21 cellular contexts compared by ENCODE assay signal in the genomic region with DNA sequence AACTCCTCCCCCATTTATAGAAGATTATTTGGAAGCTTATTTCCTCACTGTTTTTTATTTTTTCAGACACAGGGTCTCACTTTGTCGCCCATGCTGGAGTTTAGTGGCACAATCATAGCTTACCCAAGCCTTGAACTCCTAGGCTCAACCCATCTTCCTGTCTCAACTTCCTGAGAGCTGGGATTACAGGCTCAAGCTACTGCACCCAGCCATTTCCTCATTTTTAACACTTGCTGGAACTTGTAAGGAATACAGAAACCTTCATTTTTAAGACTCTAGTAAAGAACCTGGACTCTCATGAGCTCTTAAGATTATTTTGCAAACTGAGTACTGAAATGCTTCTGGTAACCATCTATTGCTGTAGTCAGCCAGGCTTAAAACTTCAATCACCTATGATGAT. TPM values are rescaled to one million over a fixed set of nuclear protein-coding genes. Genes with fewer than 3 reads are reported as not detected.
A peak's percentile ranks its signal among the peaks of the same experiment; 100 is the strongest.
DNase-seq lines count a peak whose midpoint lies in the region; ATAC-seq and TF ChIP-seq lines count a peak whose summit lies in the region.
"Had no signal": no experiment of that assay in that cellular context is flagged by ENCODE, and none has a peak within 500 bp of the region (broad histone marks: within the 10 kb centered on the region; RNA-seq: fewer than 3 reads in every experiment).

No MANE protein-coding gene starts in this region.

- H3K27ac Mint-ChIP-seq in MCF 10A (ENCODE audit: low read depth, unreplicated experiment) = peak overlapping the region; percentile 4

- H3K9me3 Mint-ChIP-seq in MCF 10A (ENCODE audit: unreplicated experiment) = peaks cover 11% of the 10 kb centered on the region
- H3K9me3 Mint-ChIP-seq: activated T-helper 2 cell treated with anti-CD3 and anti-CD28 coated beads, Interferon-gamma antibody, Interleukin-2, Interleukin-4, amounts not matched to agents 10 μg/mL and 5 μg/mL and 100 μg/mL, durations not matched to agents 14 hours and 24 hours and 36 hours; stimulated activated naive CD8-positive, alpha-beta T cell treated with anti-CD3 and anti-CD28 coated beads, Interleukin-15, Interleukin-2, amounts not matched to agents 100 ng/mL and 50 ng/mL, for 24 hours had no signal

- TF ChIP-seq EP300 in gastroesophageal sphincter (IDR thresholded peaks at IDR 0.05) = no peak

- POLR2A ChIA-PET in MCF 10A (lab: Yijun Ruan, JAX) = interaction anchor here (0.8 to 2.0 kb wide), 7 partner anchors 8 to 63 kb away, joined by 3 to 5 read pairs (median 4); no protein-coding TSS in a partner anchor

- H3K4me3 Mint-ChIP-seq in MCF 10A (ENCODE audit: unreplicated experiment) = no peak overlapping the region
- H3K4me3 Mint-ChIP-seq: stimulated activated naive CD8-positive, alpha-beta T cell treated with anti-CD3 and anti-CD28 coated beads, Interleukin-15, Interleukin-2, amounts not matched to agents 100 ng/mL and 50 ng/mL, for 24 hours had no signal

- TF ChIP-seq POLR2A in breast epithelium (IDR thresholded peaks at IDR 0.05) (no peak), gastroesophageal sphincter (IDR thresholded peaks at IDR 0.05) (no peak)

- TF ChIP-seq CTCF in MCF 10A (IDR thresholded peaks at IDR 0.05; ENCODE audit: unreplicated experiment) (no peak), breast epithelium (IDR thresholded peaks at IDR 0.05) (no peak), RWPE2 (IDR thresholded peaks at IDR 0.05; ENCODE audit: poor library complexity, severe bottlenecking) (no peak), gastroesophageal sphincter (IDR thresholded peaks at IDR 0.05) (no peak), upper lobe of right lung (IDR thresholded peaks at IDR 0.05) (no peak)

- peaks cover 0 to 22% of the 10 kb centered on the region in 2 donors for H3K4me1 ChIP-seq in breast epithelium
- peaks cover 46% of the 10 kb centered on the region for H3K4me1 ChIP-seq in RWPE2 (ENCODE audit: insufficient read depth, poor library complexity, severe bottlenecking)
- peaks cover 32 to 100% (median 41%) of the 10 kb centered on the region in 3 donors for H3K4me1 ChIP-seq in gastroesophageal sphincter
- peaks cover 90% of the 10 kb centered on the region for H3K4me1 ChIP-seq in upper lobe of right lung

- no TSS peak for BruUV-seq in MCF 10A (replicated peaks; lab: Mats Ljungman, UMichigan)

- no peaks in the 10 kb centered on the region for H3K36me3 ChIP-seq in breast epithelium
- peaks cover 14% of the 10 kb centered on the region for H3K36me3 ChIP-seq in RWPE2 (ENCODE audit: low read depth)
- no peaks in the 10 kb centered on the region for H3K36me3 ChIP-seq in gastroesophageal sphincter
- H3K36me3 ChIP-seq in upper lobe of right lung = no peaks in the 10 kb centered on the region
- H3K36me3 ChIP-seq: HAP-1, pancreas had no signal

- no peak overlapping the region for H3K4me3 ChIP-seq in breast epithelium
- H3K4me3 ChIP-seq in RWPE2 (ENCODE audit: severe bottlenecking) = no peak overlapping the region
- no peak overlapping the region for H3K4me3 ChIP-seq in gastroesophageal sphincter
- H3K4me3 ChIP-seq in upper lobe of right lung = no peak overlapping the region
- H3K4me3 ChIP-seq: dorsolateral prefrontal cortex, HAP-1, pancreas, skin epidermis had no signal

- intact Hi-C loops in MCF 10A (cut with micrococcal nuclease) = no loop called here
- intact Hi-C loops in breast epithelium (cut with DNase I; ENCODE audit: low total_unique reads) = no loop called here
- intact Hi-C loops in upper lobe of right lung (cut with DNase I) = no loop called here

- H3K36me3 Mint-ChIP-seq in MCF 10A (ENCODE audit: insufficient read depth, unreplicated experiment) = peaks cover 29% of the 10 kb centered on the region

- 75 to 80% methylated on average over 1 of the region's 1 CpG for WGBS in gastroesophageal sphincter (ENCODE audit: low coverage in 1 of 2), 2 donors

- no peaks in the 10 kb centered on the region for H3K27me3 Mint-ChIP-seq in MCF 10A (ENCODE audit: insufficient read depth, unreplicated experiment)
- H3K27me3 Mint-ChIP-seq: stimulated activated naive CD8-positive, alpha-beta T cell treated with anti-CD3 and anti-CD28 coated beads, Interleukin-15, Interleukin-2, amounts not matched to agents 100 ng/mL and 50 ng/mL, for 24 hours had no signal

- no peaks in the 10 kb centered on the region for H3K27me3 ChIP-seq in breast epithelium
- no peaks in the 10 kb centered on the region for H3K27me3 ChIP-seq in RWPE2 (ENCODE audit: insufficient read depth, poor library complexity, severe bottlenecking)
- H3K27me3 ChIP-seq in gastroesophageal sphincter = no peaks in the 10 kb centered on the region
- H3K27me3 ChIP-seq in upper lobe of right lung = no peaks in the 10 kb centered on the region
- H3K27me3 ChIP-seq: dorsolateral prefrontal cortex, pancreas had no signal

- H3K27ac ChIP-seq in breast epithelium (no peak overlapping the region), RWPE2 (ENCODE audit: poor library complexity, severe bottlenecking) (peak overlapping the region; percentile 22), gastroesophageal sphincter (peak overlapping the region in 3 of 4 donors; percentile 12 to 37 (median 29)), upper lobe of right lung (no peak overlapping the region)
- H3K27ac ChIP-seq: dorsolateral prefrontal cortex had no signal

- no peak for DNase-seq in MCF 10A (ENCODE audit: unreplicated experiment)
- no peak for DNase-seq in breast epithelium (ENCODE audit: low spot score in 2 of 2)
- DNase-seq in RWPE2 (ENCODE audit: low spot score) = no peak
- DNase-seq in upper lobe of right lung = no peak
- DNase-seq in NAMALWA (ENCODE audit: low spot score) = no peak
- DNase-seq: activated CD4-positive, alpha-beta T cell treated with anti-CD3 and anti-CD28 coated beads, Interleukin-2, amount 50 U/mL, for 1 hour; anterior cingulate cortex; DMS53; dorsolateral prefrontal cortex; foreskin fibroblast; KG1; NCI-H1930; NCI-H69; pancreas had no signal

- H3K9me3 ChIP-seq in breast epithelium (no peaks in the 10 kb centered on the region), RWPE2 (ENCODE audit: severe bottlenecking) (no peaks in the 10 kb centered on the region), gastroesophageal sphincter (no peaks in the 10 kb centered on the region), upper lobe of right lung (no peaks in the 10 kb centered on the region)
- H3K9me3 ChIP-seq: HAP-1, pancreas had no signal

- CTCF ChIA-PET in MCF 10A (lab: Yijun Ruan, JAX) = interaction anchor here (0.6 to 1.2 kb wide), 2 partner anchors 30 to 94 kb away, joined by 3 to 4 read pairs; partner anchors contain the start of gene KANSL1

- peaks cover 58% of the 10 kb centered on the region for H3K4me1 Mint-ChIP-seq in MCF 10A (ENCODE audit: insufficient read depth, unreplicated experiment)

- peak; percentile 63 for ATAC-seq in RWPE2 (ENCODE audit: low read depth)
- ATAC-seq in gastroesophageal sphincter = no peak
- ATAC-seq in upper lobe of right lung = peak; percentile 70
- ATAC-seq in HG03039 (IDR thresholded peaks at IDR 0.05; ENCODE audit: unreplicated experiment) = no peak
- no peak for ATAC-seq in HG03280 (IDR thresholded peaks at IDR 0.05; ENCODE audit: unreplicated experiment)
- ATAC-seq: pancreas had no signal

RNA-seq across cellular contexts. Expression of gene KANSL1, which starts 29.9 kb away (rescaled TPM):
- total RNA-seq in MCF 10A (2022) (67.1 and 69.0 TPM in 2 replicates), breast epithelium (100 to 1,000 TPM in 2 of 3 donors, 10 to 100 TPM in 1; 59.5 to 142 (median 111) TPM), gastroesophageal sphincter (10 to 100 TPM; 57.7 to 91.2 (median 75.1) TPM), upper lobe of right lung (69.8 TPM)

Comparison
In these comparisons a context has a peak if more than half of its experiments do, and no peak if none do; other contexts are left out.
1. H3K27ac ChIP-seq: peak in RWPE2 (single experiment) and gastroesophageal sphincter (3 of 4); none in breast epithelium (0 of 2) and upper lobe of right lung (single experiment).
2. ATAC-seq: peak in RWPE2 (single experiment) and upper lobe of right lung (single experiment); none in gastroesophageal sphincter (single experiment), HG03039 (single experiment) and HG03280 (single experiment).